Comparison of ENCODE assay signal across 1 cellular context in genomic region chr2:238108423-238109201, GRCh38.
A peak's percentile ranks its signal among the peaks of the same experiment; 100 is the strongest.
TF ChIP-seq lines count a peak whose summit lies in the region.

No MANE protein-coding gene starts in this region.

TF ChIP-seq in GM12878, 131 proteins besides CTCF, POLR2A, EP300 and RAD21 (continues in another document):
- no peak for TF ChIP-seq POLR2AphosphoS2 (IDR thresholded peaks at IDR 0.05; ENCODE audit: low read depth, low read length)
- no peak for TF ChIP-seq E4F1 (IDR thresholded peaks at IDR 0.05; ENCODE audit: borderline replicate concordance, partially characterized antibody)
- TF ChIP-seq ZZZ3 (IDR thresholded peaks at IDR 0.05; ENCODE audit: control insufficient read depth, insufficient read length, low read depth), result no peak
- TF ChIP-seq MEF2B (IDR thresholded peaks at IDR 0.05; ENCODE audit: partially characterized antibody, poor library complexity, severe bottlenecking), result peak; percentile 72
- TF ChIP-seq EED (IDR thresholded peaks at IDR 0.05; ENCODE audit: low read depth), result 0 out of 2 replicates have a peak, but pooled peaks have one; percentile 32
- TF ChIP-seq ZNF622 (IDR thresholded peaks at IDR 0.05), result no peak
- TF ChIP-seq POU2F2 (IDR thresholded peaks at IDR 0.05; ENCODE audit: borderline replicate concordance, low read depth, low read length), result 0 out of 3 replicates have a peak, but pooled peaks have one; percentile 7
- TF ChIP-seq PAX5 (IDR thresholded peaks at IDR 0.05; ENCODE audit: borderline replicate concordance, low read depth, low read length), result peak; percentile 29; the same call in 1 of the 2 replicates
- no peak for TF ChIP-seq IRF4 (IDR thresholded peaks at IDR 0.05; ENCODE audit: low read depth, low read length)
- no peak for TF ChIP-seq RB1 (IDR thresholded peaks at IDR 0.05; ENCODE audit: borderline replicate concordance)
- no peak for TF ChIP-seq NR2C2 (IDR thresholded peaks at IDR 0.05; ENCODE audit: borderline replicate concordance, control insufficient read depth, insufficient read length, low read depth)
- TF ChIP-seq E2F4 (IDR thresholded peaks at IDR 0.05; ENCODE audit: low read depth, low read length), result no peak
- TF ChIP-seq IRF5 (IDR thresholded peaks at IDR 0.05; ENCODE audit: borderline replicate concordance), result no peak
- TF ChIP-seq WRNIP1 (IDR thresholded peaks at IDR 0.05; ENCODE audit: borderline replicate concordance, low read depth, low read length), result no peak
- TF ChIP-seq ZBED1 (IDR thresholded peaks at IDR 0.05; ENCODE audit: borderline replicate concordance), result no peak
- TF ChIP-seq CBX5 (IDR thresholded peaks at IDR 0.05; ENCODE audit: low read depth), result no peak
- TF ChIP-seq NFXL1 (IDR thresholded peaks at IDR 0.05; ENCODE audit: borderline replicate concordance), result no peak
- TF ChIP-seq ATF7 (IDR thresholded peaks at IDR 0.05; ENCODE audit: low read depth), result no peak
- no peak for TF ChIP-seq SRF (IDR thresholded peaks at IDR 0.05; ENCODE audit: low read depth in 2 of 2, low read length in 2 of 2)
- TF ChIP-seq FOS (IDR thresholded peaks at IDR 0.05; ENCODE audit: borderline replicate concordance, extremely low read depth, insufficient read length), result no peak
- no peak; the same call in 1 of the 2 replicates for TF ChIP-seq GATAD2B (conservative IDR thresholded peaks at IDR 0.05; ENCODE audit: low read depth)
- no peak for TF ChIP-seq BCLAF1 (IDR thresholded peaks at IDR 0.05)
- TF ChIP-seq RAD51 (IDR thresholded peaks at IDR 0.05), result no peak
- TF ChIP-seq RFX5 (IDR thresholded peaks at IDR 0.05; ENCODE audit: low read depth, low read length), result no peak
- no peak for TF ChIP-seq EZH2 (IDR thresholded peaks at IDR 0.05; ENCODE audit: borderline replicate concordance, control insufficient read depth, low read depth, low read length)
- no peak for TF ChIP-seq MYC (IDR thresholded peaks at IDR 0.05; ENCODE audit: insufficient read depth, insufficient read length, insufficient replicate concordance, low read length, severe bottlenecking)
- TF ChIP-seq BMI1 (IDR thresholded peaks at IDR 0.05; ENCODE audit: borderline replicate concordance), result no peak
- TF ChIP-seq PAX8 (IDR thresholded peaks at IDR 0.05), result no peak
- 0 out of 2 replicates have a peak, but pooled peaks have one; percentile 16 for TF ChIP-seq SMC3 (IDR thresholded peaks at IDR 0.05; ENCODE audit: borderline replicate concordance, low read length)
- TF ChIP-seq MLLT1 (IDR thresholded peaks at IDR 0.05), result no peak
- no peak for TF ChIP-seq SUPT20H (IDR thresholded peaks at IDR 0.05; ENCODE audit: borderline replicate concordance, control insufficient read depth, low read depth, low read length)
- TF ChIP-seq SUZ12 (IDR thresholded peaks at IDR 0.05; ENCODE audit: unreplicated experiment), result no peak
- peak in 1 of 2 experiments; percentile 58; a peak in 2 of 4 replicates for TF ChIP-seq IKZF2 (IDR thresholded peaks at IDR 0.05)
- no peak for TF ChIP-seq HDAC2 (IDR thresholded peaks at IDR 0.05)
- no peak for TF ChIP-seq CBFB (IDR thresholded peaks at IDR 0.05; ENCODE audit: low read depth)
- no peak for TF ChIP-seq RELA (IDR thresholded peaks at IDR 0.05; ENCODE audit: borderline replicate concordance, partially characterized antibody)
- TF ChIP-seq SREBF1 (IDR thresholded peaks at IDR 0.05; ENCODE audit: low read length), result no peak
- 0 out of 4 replicates have a peak, but pooled peaks have one; percentile 9 to 18 for TF ChIP-seq BHLHE40 (IDR thresholded peaks at IDR 0.05; ENCODE audit: borderline replicate concordance in 1 of 2, low read depth in 2 of 2, low read length in 1 of 2)
- TF ChIP-seq CUX1 (IDR thresholded peaks at IDR 0.05; ENCODE audit: insufficient replicate concordance, low read depth, low read length), result no peak
- no peak for TF ChIP-seq PRDM15 (CRISPR knock-in tag; IDR thresholded peaks at IDR 0.05)
- no peak for TF ChIP-seq IRF3 (IDR thresholded peaks at IDR 0.05)
- TF ChIP-seq HCFC1 (IDR thresholded peaks at IDR 0.05; ENCODE audit: low read length), result no peak
- no peak for TF ChIP-seq ETV6 (conservative IDR thresholded peaks at IDR 0.05 in 1 of 2, IDR thresholded peaks at IDR 0.05 in 1 of 2; ENCODE audit: borderline replicate concordance in 1 of 2, low read depth in 1 of 2)
